In the genomic region with DNA sequence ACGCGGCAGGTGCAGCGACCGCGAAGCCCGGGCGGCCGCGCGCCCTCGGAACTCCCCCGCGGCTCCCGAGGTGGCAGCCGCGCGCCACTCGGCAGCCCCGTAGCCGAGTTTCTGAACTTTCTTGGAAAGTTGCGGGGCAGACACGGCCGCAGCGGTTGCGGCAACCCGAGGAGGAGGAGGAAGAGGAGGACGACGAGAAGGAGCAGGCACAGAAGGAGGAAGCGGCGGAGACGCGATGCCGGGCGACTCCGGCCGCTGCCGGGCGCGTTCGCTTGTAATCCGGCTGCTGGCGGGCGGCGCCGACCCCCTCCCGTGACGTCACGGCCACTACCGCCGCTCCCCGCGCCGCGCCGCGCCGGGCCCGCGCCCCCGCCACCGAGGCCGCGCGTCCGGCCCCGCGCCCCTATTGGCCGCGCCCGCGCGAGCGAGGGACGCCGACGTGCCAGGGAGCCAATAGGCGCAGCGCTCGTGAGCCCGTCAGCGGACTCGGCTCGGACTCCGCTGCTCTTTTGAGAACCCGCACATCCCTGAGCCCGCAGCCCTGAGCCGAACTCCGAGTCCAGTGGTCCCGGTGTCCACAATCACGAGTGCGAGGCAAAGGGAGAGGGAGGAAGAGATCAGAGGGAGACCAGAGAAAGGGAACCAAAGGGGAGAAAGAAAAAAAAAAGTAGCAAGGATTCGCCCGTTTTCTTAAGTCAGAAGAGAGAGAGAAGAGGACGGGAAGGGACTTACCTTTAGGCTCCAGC, we compare ENCODE assay signal across 10 cellular contexts. TPM values are rescaled to one million over a fixed set of nuclear protein-coding genes. Genes with fewer than 3 reads are reported as not detected.
DNase-seq lines count a peak whose midpoint lies in the region; ATAC-seq and TF ChIP-seq lines count a peak whose summit lies in the region.
"Had no signal": no experiment of that assay in that cellular context is flagged by ENCODE, and none has a peak within 500 bp of the region (broad histone marks: within the 10 kb centered on the region; RNA-seq: fewer than 3 reads in every experiment).

No MANE protein-coding gene starts in this region.

- H3K27me3 ChIP-seq in effector memory CD4-positive, alpha-beta T cell (replicated peaks; ENCODE audit: control insufficient read depth, insufficient read depth, low read length, poor library complexity, severe bottlenecking), result peaks cover 90% of the 10 kb centered on the region
- peaks cover 98% of the 10 kb centered on the region for H3K27me3 ChIP-seq in neural cell (ENCODE audit: insufficient read depth, low read depth, low read length)

- H3K27ac ChIP-seq in effector memory CD4-positive, alpha-beta T cell (ENCODE audit: insufficient read depth, low read length, poor library complexity, severe bottlenecking), result no peak overlapping the region
- no peak overlapping the region for H3K27ac ChIP-seq in neural cell (ENCODE audit: low read length)

- H3K9me3 ChIP-seq in effector memory CD4-positive, alpha-beta T cell (ENCODE audit: control insufficient read depth, low read length), result peaks cover 15% of the 10 kb centered on the region
- no peaks in the 10 kb centered on the region for H3K9me3 ChIP-seq in neural cell (ENCODE audit: low read length)

- H3K79me2 ChIP-seq in neural cell (replicated peaks; ENCODE audit: insufficient read depth, low read length), result no peaks in the 10 kb centered on the region

- DNase-seq in G401 (ENCODE audit: low spot score) (peak; percentile 95), NCI-H446 (lab: John Stamatoyannopoulos, UW) (peak; percentile 85 to 96), hippocampal formation (lab: John Stamatoyannopoulos, UW) (no peak), HT-29 (ENCODE audit: low spot score) (no peak)
- no peak for DNase-seq in effector memory CD4-positive, alpha-beta T cell
- DNase-seq in central memory CD4-positive, alpha-beta T cell, result no peak

- peaks cover 8% of the 10 kb centered on the region for H3K4me1 ChIP-seq in effector memory CD4-positive, alpha-beta T cell (ENCODE audit: control insufficient read depth, insufficient read depth, low read length, poor library complexity, severe bottlenecking)

- no peak overlapping the region for H3K9ac ChIP-seq in neural cell (ENCODE audit: low read length)

- H4K20me1 ChIP-seq in neural cell (ENCODE audit: insufficient read depth), result no peaks in the 10 kb centered on the region

- TF ChIP-seq RAD21 in neural cell (conservative IDR thresholded peaks at IDR 0.05), result no peak

- H3F3A ChIP-seq in neural cell (ENCODE audit: insufficient read depth, low read length, poor library complexity, severe bottlenecking), result no peaks in the 10 kb centered on the region

- no peak for ATAC-seq in GM21515 (IDR thresholded peaks at IDR 0.05; ENCODE audit: unreplicated experiment)

- no peak for TF ChIP-seq CTCF in neural cell (IDR thresholded peaks at IDR 0.05; ENCODE audit: poor library complexity, severe bottlenecking)

- in situ Hi-C loops in G401 (cut with HindIII; ENCODE audit: low sequenced_read_pairs), result no loop called here

- H2AFZ ChIP-seq in neural cell (ENCODE audit: low read depth, low read length), result no peak overlapping the region

- H3K4me2 ChIP-seq in neural cell (ENCODE audit: low read length), result no peak overlapping the region

- TF ChIP-seq EP300 in neural cell (conservative IDR thresholded peaks at IDR 0.05; ENCODE audit: poor library complexity, severe bottlenecking), result no peak

- no peaks in the 10 kb centered on the region for H3K36me3 ChIP-seq in effector memory CD4-positive, alpha-beta T cell (ENCODE audit: control insufficient read depth, insufficient read depth, low read length)
- H3K36me3 ChIP-seq in neural cell (ENCODE audit: insufficient read depth, low read length), result no peaks in the 10 kb centered on the region

- peak overlapping the region; percentile 27 for H3K4me3 ChIP-seq in effector memory CD4-positive, alpha-beta T cell (ENCODE audit: insufficient read depth, low read depth, low read length, poor library complexity, severe bottlenecking)
- H3K4me3 ChIP-seq in neural cell (ENCODE audit: low read length), result peak overlapping the region; percentile 56

- no peaks in the 10 kb centered on the region for H3K9me2 ChIP-seq in neural cell (ENCODE audit: insufficient read depth, low read length)

TF ChIP-seq in neural cell, 6 proteins besides CTCF, POLR2A, EP300 and RAD21:
- TF ChIP-seq EZH2 (IDR thresholded peaks at IDR 0.05; ENCODE audit: borderline replicate concordance, insufficient read depth, low read length, poor library complexity, severe bottlenecking) (peak; percentile 53), POLR2AphosphoS5 (IDR thresholded peaks at IDR 0.05) (peak; percentile 18), TAF1 (IDR thresholded peaks at IDR 0.05; ENCODE audit: low read depth) (no peak)
TF ChIP-seq in neural cell: peak in this region for 2.

RNA-seq across cellular contexts. Expression of a gene that starts 0.7 kb away (rescaled TPM):
- total RNA-seq in G401 (2014; rRNA removed; shearing (Covaris generic)), result 0.06 and 0.07 TPM in 2 replicates
- not detected in 2 replicates for polyA plus RNA-seq in neural cell
- polyA minus RNA-seq in neural cell, result 0.46 TPM in 1 of 2 replicates, not detected in the other
- not detected in 2 replicates for total RNA-seq in HT-29 (2014; rRNA removed; shearing (Covaris generic))
- total RNA-seq: glomerular endothelial cell, HT1080 had no signal

Comparison
In these comparisons a context has a peak if more than half of its experiments do, and no peak if none do; other contexts are left out.
1. DNase-seq: peak in G401 (single experiment) and NCI-H446 (2 of 2); none in effector memory CD4-positive, alpha-beta T cell (0 of 3), central memory CD4-positive, alpha-beta T cell (single experiment), hippocampal formation (0 of 2) and HT-29 (single experiment).